1 cellular context compared by ENCODE assay signal in genomic region chr19:35718345-35719041, GRCh38.
TF ChIP-seq lines count a peak whose summit lies in the region.

No MANE protein-coding gene starts in this region.

TF ChIP-seq in endothelial cell of umbilical vein, 7 proteins besides CTCF, POLR2A, EP300 and RAD21:
- no peak for TF ChIP-seq FOS (IDR thresholded peaks at IDR 0.05; ENCODE audit: borderline replicate concordance, insufficient read depth, low read length)
- no peak for TF ChIP-seq GATA2 (IDR thresholded peaks at IDR 0.05; ENCODE audit: insufficient read depth, insufficient read length, low read depth, low read length)
- TF ChIP-seq POLR2AphosphoS5 (IDR thresholded peaks at IDR 0.05; ENCODE audit: insufficient read depth, low read depth, low read length) = no peak
- TF ChIP-seq EZH2 (IDR thresholded peaks at IDR 0.05; ENCODE audit: borderline replicate concordance, low read depth, low read length, severe bottlenecking) = no peak
- no peak for TF ChIP-seq JUN (IDR thresholded peaks at IDR 0.05; ENCODE audit: borderline replicate concordance, insufficient read depth, insufficient read length, low read depth)
- TF ChIP-seq MYC (IDR thresholded peaks at IDR 0.05; ENCODE audit: low read depth, low read length) = no peak
